ENCODE assay signal across 9 cellular contexts in genomic region chr17:63985387-63986140, GRCh38. TPM values are rescaled to one million over a fixed set of nuclear protein-coding genes. Genes with fewer than 3 reads are reported as not detected.
DNase-seq lines count a peak whose midpoint lies in the region; ATAC-seq and TF ChIP-seq lines count a peak whose summit lies in the region.
"Had no signal": no experiment of that assay in that cellular context is flagged by ENCODE, and none has a peak within 500 bp of the region (broad histone marks: within the 10 kb centered on the region; RNA-seq: fewer than 3 reads in every experiment).

No MANE protein-coding gene starts in this region.

- DNase-seq in activated CD4-positive, alpha-beta T cell treated with anti-CD3 and anti-CD28 coated beads for 36 hours, result peak; percentile 30
- DNase-seq in activated CD4-positive, alpha-beta T cell treated with anti-CD3 and anti-CD28 coated beads for 4 hours, result no peak
- DNase-seq in WTC11 (ENCODE audit: low spot score), result peak; percentile 48
- peak in 1 of 3 donors; percentile 25 for DNase-seq in right cardiac atrium
- no peak for DNase-seq in stimulated activated CD4-positive, alpha-beta T cell treated with anti-CD3 and anti-CD28 coated beads, Interleukin-12 subunit alpha, Interleukin-12 subunit beta, amount 100 ng/mL, for 4 hours
- DNase-seq in stimulated activated CD4-positive, alpha-beta T cell treated with anti-CD3 and anti-CD28 coated beads, Interleukin-4, amount 100 ng/mL, for 4 hours, result no peak

- CTCF ChIA-PET in activated CD4-positive, alpha-beta T cell treated with anti-CD3 and anti-CD28 coated beads for 36 hours (lab: Charles Lee), result interaction anchor here (0.6 to 2.7 kb wide), 15 partner anchors 9 to 219 kb away, joined by 3 to 20 read pairs (median 4); partner anchors contain the start of genes GH1 and ICAM2
- CTCF ChIA-PET in WTC11 (lab: Charles Lee), result interaction anchor here (0.6 to 3.8 kb wide), 18 partner anchors 9 to 148 kb away, joined by 3 to 26 read pairs (median 7); partner anchors contain the start of genes CSHL1, GH1, GH2 and PRR29

- H3K27ac ChIP-seq in right cardiac atrium (ENCODE audit: low read length) (peak overlapping the region; percentile 55), subcutaneous abdominal adipose tissue (ENCODE audit: low read depth, low read length) (peak overlapping the region; percentile 84)

- H3K9me3 Mint-ChIP-seq in activated CD4-positive, alpha-beta T cell treated with anti-CD3 and anti-CD28 coated beads for 36 hours (ENCODE audit: low read depth), result peaks cover 8% of the 10 kb centered on the region
- H3K9me3 Mint-ChIP-seq in WTC11, result peaks cover 16% of the 10 kb centered on the region

- no peak for TF ChIP-seq CTCF in WTC11 (IDR thresholded peaks at IDR 0.05)

- no peaks in the 10 kb centered on the region for H3K27me3 Mint-ChIP-seq in activated CD4-positive, alpha-beta T cell treated with anti-CD3 and anti-CD28 coated beads for 36 hours
- peaks cover 4% of the 10 kb centered on the region; the same call in 1 of the 2 replicates for H3K27me3 Mint-ChIP-seq in WTC11 (ENCODE audit: low read depth)

- H3K9ac ChIP-seq in subcutaneous abdominal adipose tissue (ENCODE audit: low read length in 5 of 5), result peak overlapping the region in 2 of 5 donors; percentile 38 to 63

- H3K4me1 Mint-ChIP-seq in activated CD4-positive, alpha-beta T cell treated with anti-CD3 and anti-CD28 coated beads for 36 hours, result peaks cover 30% of the 10 kb centered on the region
- peaks cover 20% of the 10 kb centered on the region for H3K4me1 Mint-ChIP-seq in WTC11

- intact Hi-C loops in activated CD4-positive, alpha-beta T cell treated with anti-CD3 and anti-CD28 coated beads for 36 hours (cut with DNase I, micrococcal nuclease), result loop anchor here in 1 of 2 experiments (1.0 to 2.0 kb wide), 2 partner anchors 13 to 39 kb away; partner anchors contain the start of gene PRR29
- intact Hi-C loops in right cardiac atrium (cut with DNase I), result loop anchor here in 1 of 4 donors (5.0 kb wide), 1 partner anchor 38 kb away; no protein-coding TSS in a partner anchor

- peaks cover 3% of the 10 kb centered on the region for H3K4me1 ChIP-seq in right cardiac atrium (ENCODE audit: control insufficient read depth, insufficient read depth, low read length)
- H3K4me1 ChIP-seq in subcutaneous abdominal adipose tissue (ENCODE audit: control insufficient read depth in 5 of 5, insufficient read depth in 5 of 5, low read length in 5 of 5), result peaks cover 10 to 85% (median 58%) of the 10 kb centered on the region in 5 donors

- peak; percentile 14 for ATAC-seq in activated CD4-positive, alpha-beta T cell treated with anti-CD3 and anti-CD28 coated beads for 36 hours
- peak; percentile 17; the same call in 1 of the 2 replicates for ATAC-seq in WTC11
- ATAC-seq in right cardiac atrium, result no peak
- no peak for ATAC-seq in GM18867 (IDR thresholded peaks at IDR 0.05; ENCODE audit: unreplicated experiment)

- H3K36me3 Mint-ChIP-seq in activated CD4-positive, alpha-beta T cell treated with anti-CD3 and anti-CD28 coated beads for 36 hours (ENCODE audit: low read depth), result peaks cover 2% of the 10 kb centered on the region
- H3K36me3 Mint-ChIP-seq in WTC11, result peaks cover 10% of the 10 kb centered on the region

- peak overlapping the region; percentile 30 for H3K4me3 Mint-ChIP-seq in activated CD4-positive, alpha-beta T cell treated with anti-CD3 and anti-CD28 coated beads for 36 hours
- H3K4me3 Mint-ChIP-seq in WTC11, result no peak overlapping the region

- H3K36me3 ChIP-seq in subcutaneous abdominal adipose tissue (ENCODE audit: control insufficient read depth in 5 of 5, insufficient read depth in 5 of 5, low read length in 5 of 5), result no peaks in the 10 kb centered on the region

- H3K27me3 ChIP-seq in right cardiac atrium (ENCODE audit: control insufficient read depth, insufficient read depth) (no peaks in the 10 kb centered on the region), subcutaneous abdominal adipose tissue (ENCODE audit: control insufficient read depth in 5 of 5, insufficient read depth in 4 of 5, low read length in 5 of 5) (peaks cover 0 to 10% (median 4%) of the 10 kb centered on the region in 5 donors)

- H3K9me3 ChIP-seq in right cardiac atrium (ENCODE audit: control insufficient read depth, low read length) (no peaks in the 10 kb centered on the region), subcutaneous abdominal adipose tissue (ENCODE audit: control insufficient read depth in 5 of 5, low read length in 5 of 5) (peaks cover 0 to 5% (median 0%) of the 10 kb centered on the region in 5 donors)

- no peak overlapping the region for H3K4me3 ChIP-seq in right cardiac atrium (ENCODE audit: low read length)
- no peak overlapping the region for H3K4me3 ChIP-seq in subcutaneous abdominal adipose tissue (ENCODE audit: low read depth in 1 of 5, low read length in 5 of 5)

- 77% methylated on average over 13 of the region's 13 CpGs for WGBS in right cardiac atrium

- H3K27ac Mint-ChIP-seq in activated CD4-positive, alpha-beta T cell treated with anti-CD3 and anti-CD28 coated beads for 36 hours, result peak overlapping the region; percentile 78
- H3K27ac Mint-ChIP-seq in WTC11, result no peak overlapping the region

- POLR2A ChIA-PET in activated CD4-positive, alpha-beta T cell treated with anti-CD3 and anti-CD28 coated beads for 36 hours (lab: Charles Lee), result no interaction called here
- POLR2A ChIA-PET in WTC11 (lab: Charles Lee), result interaction anchor here (0.6 kb wide), 1 partner anchor 10 kb away, joined by 5 read pairs; no protein-coding TSS in a partner anchor

TF ChIP-seq in WTC11, 78 proteins besides CTCF, POLR2A, EP300 and RAD21:
- no peak for TF ChIP-seq SP1 (CRISPR knock-in tag; conservative IDR thresholded peaks at IDR 0.05)
- TF ChIP-seq, protein P1, sequence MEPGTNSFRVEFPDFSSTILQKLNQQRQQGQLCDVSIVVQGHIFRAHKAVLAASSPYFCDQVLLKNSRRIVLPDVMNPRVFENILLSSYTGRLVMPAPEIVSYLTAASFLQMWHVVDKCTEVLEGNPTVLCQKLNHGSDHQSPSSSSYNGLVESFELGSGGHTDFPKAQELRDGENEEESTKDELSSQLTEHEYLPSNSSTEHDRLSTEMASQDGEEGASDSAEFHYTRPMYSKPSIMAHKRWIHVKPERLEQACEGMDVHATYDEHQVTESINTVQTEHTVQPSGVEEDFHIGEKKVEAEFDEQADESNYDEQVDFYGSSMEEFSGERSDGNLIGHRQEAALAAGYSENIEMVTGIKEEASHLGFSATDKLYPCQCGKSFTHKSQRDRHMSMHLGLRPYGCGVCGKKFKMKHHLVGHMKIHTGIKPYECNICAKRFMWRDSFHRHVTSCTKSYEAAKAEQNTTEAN (CRISPR knock-in tag; IDR thresholded peaks at IDR 0.05), result no peak
- no peak for TF ChIP-seq ERG (CRISPR knock-in tag; IDR thresholded peaks at IDR 0.05)
- no peak for TF ChIP-seq MYBL2 (CRISPR knock-in tag; IDR thresholded peaks at IDR 0.05)

RNA-seq across cellular contexts. Expression of gene PRR29, which starts 12.6 kb away (rescaled TPM):
- 1 to 10 TPM; 1.0 to 1.5 TPM for total RNA-seq in activated CD4-positive, alpha-beta T cell treated with anti-CD3 and anti-CD28 coated beads for 36 hours
- total RNA-seq in WTC11 (2021), result 0.64 to 1.1 TPM (median 0.85 TPM) in 3 replicates
- under 1 TPM in 3 of 4 donors, not detected in 1; 0.11 to 0.25 (median 0.15) TPM for total RNA-seq in right cardiac atrium
- polyA plus RNA-seq in right cardiac atrium, result 0.45 TPM
- total RNA-seq: MCF 10A had no signal

RNA-seq across cellular contexts. Expression of gene SCN4A, which starts 12.8 kb away (rescaled TPM):
- under 1 TPM; 0.21 to 0.50 TPM for total RNA-seq in activated CD4-positive, alpha-beta T cell treated with anti-CD3 and anti-CD28 coated beads for 36 hours
- total RNA-seq in WTC11 (2021), result 5.2 to 5.8 TPM (median 5.5 TPM) in 3 replicates
- 1 to 10 TPM; 1.7 to 5.8 (median 3.0) TPM for total RNA-seq in right cardiac atrium
- 1.6 TPM for polyA plus RNA-seq in right cardiac atrium
- total RNA-seq: MCF 10A had no signal

RNA-seq across cellular contexts. Expression of gene ICAM2, which starts 34.9 kb away (rescaled TPM):
- total RNA-seq in activated CD4-positive, alpha-beta T cell treated with anti-CD3 and anti-CD28 coated beads for 36 hours, result 10 to 100 TPM; 46.6 to 49.0 TPM
- total RNA-seq in WTC11 (2021) (0.33 to 0.57 TPM (median 0.44 TPM) in 3 replicates), right cardiac atrium (10 to 100 TPM; 17.6 to 31.7 (median 26.3) TPM)
- 50.3 TPM for polyA plus RNA-seq in right cardiac atrium
- total RNA-seq: MCF 10A had no signal

RNA-seq across cellular contexts. Expression of gene CD79B, which starts 53.4 kb away (rescaled TPM):
- total RNA-seq in activated CD4-positive, alpha-beta T cell treated with anti-CD3 and anti-CD28 coated beads for 36 hours, result 10 to 100 TPM; 19.8 to 28.0 TPM
- total RNA-seq in WTC11 (2021), result 3.0 to 3.5 TPM (median 3.2 TPM) in 3 replicates
- total RNA-seq in right cardiac atrium, result 1 to 10 TPM; 1.1 to 2.5 (median 2.1) TPM
- 2.7 TPM for polyA plus RNA-seq in right cardiac atrium
- total RNA-seq: MCF 10A had no signal

Comparison
In these comparisons a context has a peak if more than half of its experiments do, and no peak if none do; other contexts are left out.
1. DNase-seq: peak in activated CD4-positive, alpha-beta T cell treated with anti-CD3 and anti-CD28 coated beads for 36 hours (single experiment) and WTC11 (single experiment); none in activated CD4-positive, alpha-beta T cell treated with anti-CD3 and anti-CD28 coated beads for 4 hours (0 of 2), stimulated activated CD4-positive, alpha-beta T cell treated with anti-CD3 and anti-CD28 coated beads, Interleukin-12 subunit alpha, Interleukin-12 subunit beta, amount 100 ng/mL, for 4 hours (single experiment) and stimulated activated CD4-positive, alpha-beta T cell treated with anti-CD3 and anti-CD28 coated beads, Interleukin-4, amount 100 ng/mL, for 4 hours (0 of 2).
2. ATAC-seq: peak in activated CD4-positive, alpha-beta T cell treated with anti-CD3 and anti-CD28 coated beads for 36 hours (single experiment) and WTC11 (single experiment); none in right cardiac atrium (0 of 2) and GM18867 (single experiment).
3. RNA of gene ICAM2, which starts 34.9 kb away (total RNA-seq): 46.6 to 49.0 TPM in activated CD4-positive, alpha-beta T cell treated with anti-CD3 and anti-CD28 coated beads for 36 hours and 17.6 to 31.7 TPM in right cardiac atrium; 0.33 to 0.57 TPM in WTC11; every median in the first group is over 10 times any median in the second.